ENCODE assay signal across 8 cellular contexts in the genomic region with DNA sequence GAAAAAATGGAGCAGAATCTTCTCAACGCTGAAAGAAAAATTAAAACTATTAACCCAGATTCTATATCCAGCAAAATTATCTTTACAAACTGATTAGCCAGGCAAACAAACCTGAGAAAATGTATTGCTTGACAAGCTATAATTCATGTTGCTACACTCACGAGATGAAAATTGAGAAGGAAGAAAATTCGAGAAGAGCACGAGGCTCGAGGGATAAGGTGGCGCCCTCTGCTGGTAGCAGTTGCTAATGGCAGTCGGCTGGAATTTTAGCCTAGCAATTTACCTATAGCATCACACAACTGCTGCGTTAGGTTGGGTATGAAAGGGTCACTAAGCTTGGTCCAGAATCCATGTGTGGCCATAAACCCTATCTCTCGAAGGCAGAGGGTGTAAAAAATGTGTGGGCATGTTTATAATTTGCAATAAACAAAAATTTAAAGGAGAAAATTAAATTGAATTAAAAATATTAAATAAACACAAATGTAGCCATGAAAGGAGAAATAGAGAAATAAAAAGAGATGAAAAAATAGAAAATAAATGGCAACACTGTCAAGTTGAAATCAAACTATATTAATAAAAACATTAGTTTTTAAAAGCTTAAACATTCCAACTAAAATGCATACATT.
DNase-seq lines count a peak whose midpoint lies in the region; ATAC-seq, FAIRE-seq and TF ChIP-seq lines count a peak whose summit lies in the region.

No MANE protein-coding gene starts in this region.

- TF ChIP-seq POLR2A in HepG2 (IDR thresholded peaks at IDR 0.05; ENCODE audit: insufficient read depth in 1 of 2, low read depth in 2 of 2, low read length in 2 of 2) = no peak
- no peak for TF ChIP-seq POLR2A in gastroesophageal sphincter (IDR thresholded peaks at IDR 0.05)

- ATAC-seq in left cardiac atrium (no peak), HG03432 (IDR thresholded peaks at IDR 0.05; ENCODE audit: unreplicated experiment) (peak; percentile 53), Panc1 (no peak), HepG2 (no peak), gastroesophageal sphincter (no peak), HG03280 (IDR thresholded peaks at IDR 0.05; ENCODE audit: unreplicated experiment) (no peak)

- WGBS in HepG2 (ENCODE audit: low lambda C conversion rate) = 13% methylated on average over 9 of the region's 9 CpGs
- 12 to 23% methylated on average over 9 of the region's 9 CpGs for WGBS in gastroesophageal sphincter (ENCODE audit: low coverage in 1 of 2), 2 donors

- BruUV-seq in Panc1 (replicated peaks; lab: Mats Ljungman, UMichigan) = no TSS peak
- BruUV-seq in HepG2 (replicated peaks; lab: Mats Ljungman, UMichigan) = no TSS peak

- CTCF ChIA-PET in Panc1 (lab: Charles Lee) (no interaction called here), HepG2 (lab: Yijun Ruan, JAX; ENCODE audit: low intra/inter-chr PET ratio, low total read pairs) (no interaction called here)

- peak; percentile 34 for FAIRE-seq in HepG2 (lab: Jason Lieb, UNC)

- peaks cover 3% of the 10 kb centered on the region for H3K9me3 ChIP-seq in cardiac muscle cell (ENCODE audit: low read depth)
- no peaks in the 10 kb centered on the region for H3K9me3 ChIP-seq in Panc1 (ENCODE audit: control insufficient read depth, insufficient read depth, low read depth, low read length)
- no peaks in the 10 kb centered on the region for H3K9me3 ChIP-seq in HepG2 (ENCODE audit: low read length)
- no peaks in the 10 kb centered on the region for H3K9me3 ChIP-seq in gastroesophageal sphincter

- DNase-seq in cardiac muscle cell (ENCODE audit: low read depth in 1 of 2, low spot score in 1 of 2) = peak; percentile 19 to 47
- no peak for DNase-seq in left cardiac atrium
- peak; percentile 18 for DNase-seq in Panc1 (ENCODE audit: low read depth, low spot score)
- DNase-seq in brain microvascular endothelial cell = peak; percentile 15
- DNase-seq in HepG2 (ENCODE audit: low spot score) = peak; percentile 2

- no peaks in the 10 kb centered on the region for H3K79me2 ChIP-seq in HepG2 (ENCODE audit: insufficient read depth, low read length)

- H3K9ac ChIP-seq in HepG2 (ENCODE audit: insufficient read depth, low read depth, low read length) = no peak overlapping the region

- H3K4me3 ChIP-seq in cardiac muscle cell (no peak overlapping the region), Panc1 (ENCODE audit: low read depth in 2 of 2, low read length in 2 of 2) (no peak overlapping the region), brain microvascular endothelial cell (ENCODE audit: low read depth, low read length) (no peak overlapping the region), HepG2 (replicated peaks in 1 of 3; ENCODE audit: insufficient read depth in 1 of 3, low read depth in 2 of 3, low read length in 3 of 3) (no peak overlapping the region), gastroesophageal sphincter (no peak overlapping the region)

- H3K4me1 ChIP-seq in cardiac muscle cell (ENCODE audit: low read depth) (no peaks in the 10 kb centered on the region), Panc1 (ENCODE audit: control insufficient read depth, insufficient read depth, low read length) (no peaks in the 10 kb centered on the region), HepG2 (ENCODE audit: insufficient read depth, low read length) (no peaks in the 10 kb centered on the region), gastroesophageal sphincter (no peaks in the 10 kb centered on the region)

- peak overlapping the region; percentile 7; the same call in 1 of the 2 replicates for H3K4me2 ChIP-seq in HepG2 (ENCODE audit: low read depth, low read length)

- POLR2A ChIA-PET in Panc1 (lab: Charles Lee) = no interaction called here
- POLR2A ChIA-PET in HepG2 (lab: Yijun Ruan, JAX) = no interaction called here

- no peaks in the 10 kb centered on the region for H4K20me1 ChIP-seq in HepG2 (ENCODE audit: insufficient read depth, low read length)

- H3K36me3 ChIP-seq in cardiac muscle cell = no peaks in the 10 kb centered on the region
- no peaks in the 10 kb centered on the region for H3K36me3 ChIP-seq in Panc1 (ENCODE audit: control insufficient read depth, insufficient read depth, low read length)
- no peaks in the 10 kb centered on the region for H3K36me3 ChIP-seq in brain microvascular endothelial cell (replicated peaks)
- no peaks in the 10 kb centered on the region for H3K36me3 ChIP-seq in HepG2 (replicated peaks in 1 of 2; ENCODE audit: control insufficient read depth in 1 of 2, insufficient read depth in 2 of 2, low read length in 2 of 2)
- H3K36me3 ChIP-seq in gastroesophageal sphincter = no peaks in the 10 kb centered on the region

- intact Hi-C loops in left cardiac atrium (cut with DNase I) (no loop called here), Panc1 (cut with micrococcal nuclease; ENCODE audit: unreplicated experiment) (no loop called here), HepG2 (cut with micrococcal nuclease; ENCODE audit: unreplicated experiment) (loop anchor here (2.0 kb wide), 1 partner anchor 684 kb away; no protein-coding TSS in a partner anchor)

- TF ChIP-seq RAD21 in HepG2 (CRISPR knock-in tag; IDR thresholded peaks at IDR 0.05) = no peak

- in situ Hi-C loops in Panc1 (cut with HindIII; ENCODE audit: low pct_unique_long_range_greater_than_20kb, low sequenced_read_pairs) = no loop called here
- in situ Hi-C loops in brain microvascular endothelial cell (cut with HindIII; ENCODE audit: low pct_ligation_motif_present, low sequenced_read_pairs) = no loop called here
- in situ Hi-C loops in HepG2 (cut with HindIII; ENCODE audit: extremely low pct_ligation_motif_present, low pct_unique_long_range_greater_than_20kb) = no loop called here

- H2AFZ ChIP-seq in HepG2 (ENCODE audit: low read length) = no peak overlapping the region

- TF ChIP-seq CTCF in cardiac muscle cell (IDR thresholded peaks at IDR 0.05; ENCODE audit: low read depth, low read length) (peak; percentile 68), Panc1 (IDR thresholded peaks at IDR 0.05) (peak; percentile 82), brain microvascular endothelial cell (IDR thresholded peaks at IDR 0.05; ENCODE audit: low read depth, low read length, missing control alignments) (peak; percentile 87), HepG2 (CRISPR knock-in tag; IDR thresholded peaks at IDR 0.05) (peak; percentile 73), gastroesophageal sphincter (IDR thresholded peaks at IDR 0.05) (peak in 2 of 4 experiments; percentile 13 to 65)

- no peak for TF ChIP-seq EP300 in HepG2 (IDR thresholded peaks at IDR 0.05; ENCODE audit: low read depth in 2 of 2, low read length in 2 of 2)
- TF ChIP-seq EP300 in HepG2 (CRISPR knock-in tag; IDR thresholded peaks at IDR 0.05; ENCODE audit: borderline replicate concordance) = no peak
- no peak for TF ChIP-seq EP300 in gastroesophageal sphincter (IDR thresholded peaks at IDR 0.05)

- H3K27ac ChIP-seq in cardiac muscle cell (no peak overlapping the region), Panc1 (ENCODE audit: low read length) (no peak overlapping the region), brain microvascular endothelial cell (no peak overlapping the region), HepG2 (ENCODE audit: extremely low read length, insufficient read depth, low read length) (no peak overlapping the region), gastroesophageal sphincter (no peak overlapping the region)

- H3K27me3 ChIP-seq in cardiac muscle cell (no peaks in the 10 kb centered on the region), Panc1 (ENCODE audit: control insufficient read depth, insufficient read depth, low read length) (no peaks in the 10 kb centered on the region), brain microvascular endothelial cell (replicated peaks) (no peaks in the 10 kb centered on the region), HepG2 (ENCODE audit: control insufficient read depth in 1 of 2, insufficient read depth in 2 of 2, low read length in 2 of 2) (no peaks in the 10 kb centered on the region), gastroesophageal sphincter (no peaks in the 10 kb centered on the region)

TF ChIP-seq in HepG2, 621 proteins besides CTCF, POLR2A, EP300 and RAD21:
- TF ChIP-seq WIZ (CRISPR knock-in tag; IDR thresholded peaks at IDR 0.05) = no peak
- TF ChIP-seq ZNF160 (CRISPR knock-in tag; IDR thresholded peaks at IDR 0.05) = no peak
- peak; percentile 36 for TF ChIP-seq TEAD3 (CRISPR knock-in tag; optimal IDR thresholded peaks at IDR 0.05; ENCODE audit: borderline replicate concordance)
- peak; percentile 48 for TF ChIP-seq SMC3 (IDR thresholded peaks at IDR 0.05; ENCODE audit: low read length)
- peak; percentile 32; the same call in 1 of the 2 replicates for TF ChIP-seq STAG1 (CRISPR knock-in tag; IDR thresholded peaks at IDR 0.05)
- peak; percentile 41; the same call in 1 of the 2 replicates for TF ChIP-seq ZMYM4 (CRISPR knock-in tag; IDR thresholded peaks at IDR 0.05)
- TF ChIP-seq, protein P1, sequence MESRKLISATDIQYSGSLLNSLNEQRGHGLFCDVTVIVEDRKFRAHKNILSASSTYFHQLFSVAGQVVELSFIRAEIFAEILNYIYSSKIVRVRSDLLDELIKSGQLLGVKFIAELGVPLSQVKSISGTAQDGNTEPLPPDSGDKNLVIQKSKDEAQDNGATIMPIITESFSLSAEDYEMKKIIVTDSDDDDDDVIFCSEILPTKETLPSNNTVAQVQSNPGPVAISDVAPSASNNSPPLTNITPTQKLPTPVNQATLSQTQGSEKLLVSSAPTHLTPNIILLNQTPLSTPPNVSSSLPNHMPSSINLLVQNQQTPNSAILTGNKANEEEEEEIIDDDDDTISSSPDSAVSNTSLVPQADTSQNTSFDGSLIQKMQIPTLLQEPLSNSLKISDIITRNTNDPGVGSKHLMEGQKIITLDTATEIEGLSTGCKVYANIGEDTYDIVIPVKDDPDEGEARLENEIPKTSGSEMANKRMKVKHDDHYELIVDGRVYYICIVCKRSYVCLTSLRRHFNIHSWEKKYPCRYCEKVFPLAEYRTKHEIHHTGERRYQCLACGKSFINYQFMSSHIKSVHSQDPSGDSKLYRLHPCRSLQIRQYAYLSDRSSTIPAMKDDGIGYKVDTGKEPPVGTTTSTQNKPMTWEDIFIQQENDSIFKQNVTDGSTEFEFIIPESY (CRISPR knock-in tag; IDR thresholded peaks at IDR 0.05) = peak; percentile 27; the same call in 1 of the 2 replicates
- TF ChIP-seq MAX (IDR thresholded peaks at IDR 0.05) = 0 out of 2 replicates have a peak, but pooled peaks have one; percentile 42
